Comparison of ENCODE assay signal across 1 cellular context in genomic region chr13:51134763-51135365, GRCh38.
TF ChIP-seq lines count a peak whose summit lies in the region.

No MANE protein-coding gene starts in this region.

TF ChIP-seq in WTC11, 78 proteins besides CTCF, POLR2A, EP300 and RAD21 (continued from another document):
- no peak for TF ChIP-seq ZNF532 (CRISPR knock-in tag; IDR thresholded peaks at IDR 0.05; ENCODE audit: borderline replicate concordance)
- TF ChIP-seq AFF4 (CRISPR knock-in tag; IDR thresholded peaks at IDR 0.05; ENCODE audit: borderline replicate concordance), result no peak
- no peak for TF ChIP-seq TEAD4 (CRISPR knock-in tag; IDR thresholded peaks at IDR 0.05)
- TF ChIP-seq TEAD1 (CRISPR knock-in tag; IDR thresholded peaks at IDR 0.05), result no peak
- TF ChIP-seq NR1H2 (CRISPR knock-in tag; IDR thresholded peaks at IDR 0.05), result no peak
- TF ChIP-seq ARID4B (CRISPR knock-in tag; IDR thresholded peaks at IDR 0.05; ENCODE audit: borderline replicate concordance), result no peak
- no peak for TF ChIP-seq HMGA2 (CRISPR knock-in tag; IDR thresholded peaks at IDR 0.05)
